16 cellular contexts compared by ENCODE assay signal in genomic region chr5:79297661-79298060, GRCh38.
DNase-seq lines count a peak whose midpoint lies in the region; ATAC-seq and TF ChIP-seq lines count a peak whose summit lies in the region.
"Had no signal": no experiment of that assay in that cellular context is flagged by ENCODE, and none has a peak within 500 bp of the region (broad histone marks: within the 10 kb centered on the region; RNA-seq: fewer than 3 reads in every experiment).

No MANE protein-coding gene starts in this region.

- no peak for TF ChIP-seq CTCF in CD4-positive, alpha-beta T cell (IDR thresholded peaks at IDR 0.05)
- TF ChIP-seq CTCF in astrocyte of the cerebellum (IDR thresholded peaks at IDR 0.05; ENCODE audit: low read depth, low read length, missing control alignments) (no peak), esophagus muscularis mucosa (IDR thresholded peaks at IDR 0.05) (no peak)

- H3K9me3 ChIP-seq in CD4-positive, alpha-beta T cell (ENCODE audit: control insufficient read depth, low read length): no peaks in the 10 kb centered on the region
- no peaks in the 10 kb centered on the region for H3K9me3 ChIP-seq in esophagus muscularis mucosa
- H3K9me3 ChIP-seq: body of pancreas, psoas muscle, tibial nerve had no signal

- no peaks in the 10 kb centered on the region for H3K9me3 Mint-ChIP-seq in CD4-positive, alpha-beta T cell
- H3K9me3 Mint-ChIP-seq: immature natural killer cell had no signal

- H3K27me3 ChIP-seq in CD4-positive, alpha-beta T cell (ENCODE audit: control insufficient read depth, insufficient read depth, low read length): no peaks in the 10 kb centered on the region
- H3K27me3 ChIP-seq in esophagus muscularis mucosa: no peaks in the 10 kb centered on the region
- H3K27me3 ChIP-seq: body of pancreas, tibial nerve had no signal

- intact Hi-C loops in CD4-positive, alpha-beta T cell (cut with DNase I, micrococcal nuclease): loop anchor here in 1 of 2 experiments (5.0 kb wide), 1 partner anchor 60 kb away; the partner anchor contains the start of gene JMY
- intact Hi-C loops in esophagus muscularis mucosa (cut with DNase I): no loop called here

- no peak for TF ChIP-seq EP300 in esophagus muscularis mucosa (IDR thresholded peaks at IDR 0.05)

- H3K36me3 Mint-ChIP-seq in CD4-positive, alpha-beta T cell (ENCODE audit: low read depth): peaks cover 48% of the 10 kb centered on the region

- ATAC-seq in CD4-positive, alpha-beta T cell (ENCODE audit: poor library complexity): no peak
- ATAC-seq in GM18520 (IDR thresholded peaks at IDR 0.05; ENCODE audit: unreplicated experiment) (no peak), HG03432 (IDR thresholded peaks at IDR 0.05; ENCODE audit: unreplicated experiment) (no peak)
- ATAC-seq: body of pancreas had no signal

- H3K4me1 ChIP-seq in esophagus muscularis mucosa: no peaks in the 10 kb centered on the region
- H3K4me1 ChIP-seq: body of pancreas, psoas muscle, tibial nerve had no signal

- CTCF ChIA-PET in CD4-positive, alpha-beta T cell (lab: Charles Lee): no interaction called here

- 90% methylated on average over 4 of the region's 4 CpGs for WGBS in esophagus muscularis mucosa

- DNase-seq in CD4-positive, alpha-beta T cell: no peak
- peak; percentile 4 for DNase-seq in KBM-7
- DNase-seq in astrocyte of the cerebellum (ENCODE audit: low read depth): peak; percentile 59
- DNase-seq in kidney tubule cell (ENCODE audit: low spot score): peak; percentile 75
- DNase-seq in NCI-H774 (lab: John Stamatoyannopoulos, UW): no peak
- DNase-seq in esophagus muscularis mucosa (ENCODE audit: extremely low spot score): no peak
- DNase-seq: body of pancreas; effector CD4-positive, alpha-beta T cell; foreskin melanocyte; immature natural killer cell; NCI-H524 treated with DMSO at 0.1 percent for 48 hours; psoas muscle; SHP77 had no signal

- no peak for TF ChIP-seq POLR2A in esophagus muscularis mucosa (IDR thresholded peaks at IDR 0.05; ENCODE audit: low read depth)

- H3K27me3 Mint-ChIP-seq in CD4-positive, alpha-beta T cell: no peaks in the 10 kb centered on the region

- peak overlapping the region; percentile 4 for H3K27ac Mint-ChIP-seq in CD4-positive, alpha-beta T cell

- H3K4me3 Mint-ChIP-seq in CD4-positive, alpha-beta T cell: no peak overlapping the region
- H3K4me3 Mint-ChIP-seq: immature natural killer cell had no signal

- no peaks in the 10 kb centered on the region for H3K4me1 Mint-ChIP-seq in CD4-positive, alpha-beta T cell (ENCODE audit: low read depth)

- in situ Hi-C loops in KBM-7 (cut with MboI; ENCODE audit: low pct_unique_long_range_greater_than_20kb, low sequenced_read_pairs) (no loop called here), astrocyte of the cerebellum (cut with HindIII; ENCODE audit: low sequenced_read_pairs) (no loop called here)

- POLR2A ChIA-PET in CD4-positive, alpha-beta T cell (lab: Charles Lee): no interaction called here

- H3K36me3 ChIP-seq in esophagus muscularis mucosa: peaks cover 9 to 46% (median 30%) of the 10 kb centered on the region in 4 donors

- no peak overlapping the region for H3K27ac ChIP-seq in CD4-positive, alpha-beta T cell (ENCODE audit: low read depth, low read length)
- H3K27ac ChIP-seq in esophagus muscularis mucosa (replicated peaks in 1 of 4): no peak overlapping the region
- H3K27ac ChIP-seq: body of pancreas, psoas muscle, tibial nerve had no signal

- H3K4me3 ChIP-seq in astrocyte of the cerebellum (ENCODE audit: low read depth, low read length): no peak overlapping the region
- no peak overlapping the region for H3K4me3 ChIP-seq in esophagus muscularis mucosa
- H3K4me3 ChIP-seq: body of pancreas, psoas muscle, tibial nerve had no signal

Comparison
In these comparisons a context has a peak if more than half of its experiments do, and no peak if none do; other contexts are left out.
1. DNase-seq: peak in KBM-7 (single experiment), astrocyte of the cerebellum (single experiment) and kidney tubule cell (single experiment); none in CD4-positive, alpha-beta T cell (0 of 10), NCI-H774 (single experiment) and esophagus muscularis mucosa (single experiment).